In the genomic region with DNA sequence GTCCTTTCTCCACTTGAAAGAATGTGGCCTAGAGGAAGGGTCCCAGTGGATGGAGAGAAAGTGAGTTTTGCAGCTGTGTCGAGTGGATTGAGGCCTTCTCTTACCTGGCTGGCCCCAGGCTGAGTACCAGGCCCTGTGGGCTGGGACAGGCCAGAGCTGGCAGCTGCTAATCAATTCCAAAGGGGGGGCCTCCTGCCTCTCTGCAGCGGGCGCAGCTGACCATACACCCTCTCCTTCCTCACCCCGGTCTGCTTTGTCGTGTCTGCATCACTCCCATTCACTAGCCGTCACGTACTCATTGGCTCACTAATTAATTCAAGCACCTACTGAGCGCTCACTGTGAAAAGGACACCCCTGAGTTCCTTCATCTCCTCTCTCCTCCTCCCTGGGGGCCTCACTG, we compare ENCODE assay signal across 16 cellular contexts. TPM values are rescaled to one million over a fixed set of nuclear protein-coding genes. Genes with fewer than 3 reads are reported as not detected.
"Had no signal": no experiment of that assay in that cellular context is flagged by ENCODE, and none has a peak within 500 bp of the region (broad histone marks: within the 10 kb centered on the region; RNA-seq: fewer than 3 reads in every experiment).

No MANE protein-coding gene starts in this region.

- H3K4me3 ChIP-seq: hepatocyte, left ventricle myocardium inferior, lower lobe of right lung, right atrium auricular region, smooth muscle cell, testis, tibial nerve had no signal

- H3K9me3 ChIP-seq: left ventricle myocardium inferior, lower lobe of right lung, right atrium auricular region, testis, tibial nerve had no signal

- H3K4me1 ChIP-seq: left ventricle myocardium inferior, lower lobe of right lung, right atrium auricular region, testis, tibial nerve had no signal

- H3K27me3 ChIP-seq: hepatocyte, right atrium auricular region, testis, tibial nerve had no signal

- H3K36me3 ChIP-seq: left ventricle myocardium inferior, lower lobe of right lung, right atrium auricular region, tibial nerve had no signal

- DNase-seq: cerebellar nuclear complex; dermis blood vessel endothelial cell; foreskin melanocyte; kidney; left cardiac atrium; left ventricle myocardium inferior; lower lobe of right lung; midbrain; naive B cell; stimulated activated CD4-positive, alpha-beta T cell treated with anti-CD3 and anti-CD28 coated beads, Interleukin-4, amount 100 ng/mL, for 1 hour; stimulated activated CD8-positive, alpha-beta memory T cell treated with anti-CD3 and anti-CD28 coated beads, Interleukin-4, amount 100 ng/mL, for 48 hours; testis had no signal

- H3K27ac ChIP-seq: hepatocyte, left ventricle myocardium inferior, lower lobe of right lung, right atrium auricular region, testis, tibial nerve had no signal

RNA-seq across cellular contexts. Expression of a gene that starts 58.4 kb away (rescaled TPM):
- total RNA-seq: kidney, left cardiac atrium, left ventricle myocardium inferior, right atrium auricular region had no signal
